8 cellular contexts compared by ENCODE assay signal in genomic region chr2:39851691-39852110, GRCh38.
DNase-seq lines count a peak whose midpoint lies in the region; ATAC-seq and TF ChIP-seq lines count a peak whose summit lies in the region.

No MANE protein-coding gene starts in this region.

- no peaks in the 10 kb centered on the region for H3K9me3 ChIP-seq in osteoblast (ENCODE audit: low read depth, low read length)

- peak overlapping the region; percentile 2 for H2AFZ ChIP-seq in osteoblast (ENCODE audit: low read length)

- H3K9me3 Mint-ChIP-seq in activated naive CD8-positive, alpha-beta T cell treated with anti-CD3 and anti-CD28 coated beads for 36 hours, result no peaks in the 10 kb centered on the region
- H3K9me3 Mint-ChIP-seq in activated naive CD8-positive, alpha-beta T cell treated with anti-CD3 and anti-CD28 coated beads, Interleukin-2, amount 50 U/mL, for 24 hours, result no peaks in the 10 kb centered on the region
- peaks cover 0 to 2% (median 0%) of the 10 kb centered on the region in 7 donors for H3K9me3 Mint-ChIP-seq in CD14-positive monocyte

- peaks cover 9% of the 10 kb centered on the region for H3K4me1 Mint-ChIP-seq in activated naive CD8-positive, alpha-beta T cell treated with anti-CD3 and anti-CD28 coated beads for 36 hours
- H3K4me1 Mint-ChIP-seq in activated naive CD8-positive, alpha-beta T cell treated with anti-CD3 and anti-CD28 coated beads, Interleukin-2, amount 50 U/mL, for 24 hours, result peaks cover 11% of the 10 kb centered on the region
- peaks cover 22% of the 10 kb centered on the region for H3K4me1 Mint-ChIP-seq in CD14-positive monocyte

- H3K4me3 Mint-ChIP-seq in activated naive CD8-positive, alpha-beta T cell treated with anti-CD3 and anti-CD28 coated beads for 36 hours, result no peak overlapping the region
- no peak overlapping the region for H3K4me3 Mint-ChIP-seq in activated naive CD8-positive, alpha-beta T cell treated with anti-CD3 and anti-CD28 coated beads, Interleukin-2, amount 50 U/mL, for 24 hours
- peak overlapping the region in 1 of 2 donors; percentile 42 for H3K4me3 Mint-ChIP-seq in CD14-positive monocyte

- peak overlapping the region; percentile 10 for H3K4me3 ChIP-seq in osteoblast (ENCODE audit: insufficient read depth, low read length)
- H3K4me3 ChIP-seq in brain microvascular endothelial cell (ENCODE audit: low read depth, low read length), result no peak overlapping the region

- no peak overlapping the region for H3K27ac Mint-ChIP-seq in activated naive CD8-positive, alpha-beta T cell treated with anti-CD3 and anti-CD28 coated beads for 36 hours
- H3K27ac Mint-ChIP-seq in activated naive CD8-positive, alpha-beta T cell treated with anti-CD3 and anti-CD28 coated beads, Interleukin-2, amount 50 U/mL, for 24 hours, result no peak overlapping the region
- peak overlapping the region in 1 of 7 donors; percentile 45 for H3K27ac Mint-ChIP-seq in CD14-positive monocyte

- in situ Hi-C loops in brain microvascular endothelial cell (cut with HindIII; ENCODE audit: low pct_ligation_motif_present, low sequenced_read_pairs), result no loop called here

- no peaks in the 10 kb centered on the region for H3K36me3 ChIP-seq in osteoblast (ENCODE audit: insufficient read depth, low read length)
- no peaks in the 10 kb centered on the region for H3K36me3 ChIP-seq in brain microvascular endothelial cell (replicated peaks)

- TF ChIP-seq CTCF in osteoblast (IDR thresholded peaks at IDR 0.05; ENCODE audit: extremely low read depth, low read depth, low read length), result peak; percentile 36
- no peak for TF ChIP-seq CTCF in CD14-positive monocyte (IDR thresholded peaks at IDR 0.05)
- TF ChIP-seq CTCF in brain microvascular endothelial cell (IDR thresholded peaks at IDR 0.05; ENCODE audit: low read depth, low read length, missing control alignments), result no peak

- H3K27me3 ChIP-seq in osteoblast (ENCODE audit: insufficient read depth, low read length) (no peaks in the 10 kb centered on the region), brain microvascular endothelial cell (replicated peaks) (no peaks in the 10 kb centered on the region)

- no peaks in the 10 kb centered on the region for H4K20me1 ChIP-seq in osteoblast (ENCODE audit: insufficient read depth, low read length)

- peak; percentile 2 for DNase-seq in activated naive CD8-positive, alpha-beta T cell treated with anti-CD3 and anti-CD28 coated beads for 36 hours
- DNase-seq in activated naive CD8-positive, alpha-beta T cell treated with anti-CD3 and anti-CD28 coated beads, Interleukin-2, amount 50 U/mL, for 24 hours, result no peak
- DNase-seq in SK-N-DZ (ENCODE audit: low spot score) (peak; percentile 15), osteoblast (ENCODE audit: insufficient read length, low spot score, missing footprints) (no peak), CD14-positive monocyte (ENCODE audit: low spot score) (no peak), brain microvascular endothelial cell (no peak), SKM-1 (lab: John Stamatoyannopoulos, UW; ENCODE audit: unreplicated experiment) (no peak)

- H3K27me3 Mint-ChIP-seq in activated naive CD8-positive, alpha-beta T cell treated with anti-CD3 and anti-CD28 coated beads for 36 hours, result peaks cover 4% of the 10 kb centered on the region
- H3K27me3 Mint-ChIP-seq in activated naive CD8-positive, alpha-beta T cell treated with anti-CD3 and anti-CD28 coated beads, Interleukin-2, amount 50 U/mL, for 24 hours, result peaks cover 12% of the 10 kb centered on the region
- H3K27me3 Mint-ChIP-seq in CD14-positive monocyte (ENCODE audit: low read depth in 3 of 3), result no peaks in the 10 kb centered on the region

- H3K36me3 Mint-ChIP-seq in activated naive CD8-positive, alpha-beta T cell treated with anti-CD3 and anti-CD28 coated beads for 36 hours, result no peaks in the 10 kb centered on the region
- no peaks in the 10 kb centered on the region for H3K36me3 Mint-ChIP-seq in activated naive CD8-positive, alpha-beta T cell treated with anti-CD3 and anti-CD28 coated beads, Interleukin-2, amount 50 U/mL, for 24 hours (ENCODE audit: low read depth)
- H3K36me3 Mint-ChIP-seq in CD14-positive monocyte, result no peaks in the 10 kb centered on the region

- peaks cover 7% of the 10 kb centered on the region for H3K4me1 ChIP-seq in osteoblast (ENCODE audit: insufficient read depth, low read length)

- intact Hi-C loops in CD14-positive monocyte (cut with micrococcal nuclease), result no loop called here

- H3K4me2 ChIP-seq in osteoblast (ENCODE audit: insufficient read depth, low read length), result peak overlapping the region; percentile 58

- H3K79me2 ChIP-seq in osteoblast (ENCODE audit: insufficient read depth, low read length), result no peaks in the 10 kb centered on the region

- H3K27ac ChIP-seq in osteoblast (ENCODE audit: low read depth, low read length) (no peak overlapping the region), brain microvascular endothelial cell (no peak overlapping the region)

- no peak for ATAC-seq in activated naive CD8-positive, alpha-beta T cell treated with anti-CD3 and anti-CD28 coated beads, Interleukin-2, amount 50 U/mL, for 24 hours
- ATAC-seq in HG02885 (IDR thresholded peaks at IDR 0.05; ENCODE audit: poor library complexity, unreplicated experiment), result peak; percentile 99

Comparison
In these comparisons a context has a peak if more than half of its experiments do, and no peak if none do; other contexts are left out.
1. DNase-seq: peak in activated naive CD8-positive, alpha-beta T cell treated with anti-CD3 and anti-CD28 coated beads for 36 hours (single experiment) and SK-N-DZ (single experiment); none in activated naive CD8-positive, alpha-beta T cell treated with anti-CD3 and anti-CD28 coated beads, Interleukin-2, amount 50 U/mL, for 24 hours (single experiment), osteoblast (single experiment), CD14-positive monocyte (single experiment), brain microvascular endothelial cell (single experiment) and SKM-1 (single experiment).